ENCODE assay signal across 1 cellular context in the genomic region with DNA sequence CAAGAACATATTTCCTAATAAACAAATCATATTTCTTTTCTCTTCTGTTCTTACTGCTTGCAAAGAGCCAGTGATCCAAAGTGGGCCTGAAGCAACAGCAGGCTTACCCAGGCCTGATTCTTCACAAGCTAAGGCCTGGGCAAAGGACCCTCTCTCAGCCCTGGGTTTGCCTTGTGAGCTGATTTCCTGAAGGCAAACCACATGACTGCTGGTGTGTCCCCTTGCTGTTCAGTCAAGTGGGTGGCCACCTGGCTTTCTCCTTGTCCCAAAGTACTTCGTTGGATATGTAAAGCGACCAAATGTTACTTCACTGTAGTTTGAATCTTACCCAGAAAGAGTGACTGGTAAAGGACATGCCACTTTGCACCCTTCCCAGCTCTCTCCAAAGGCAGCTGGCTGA.
TF ChIP-seq lines count a peak whose summit lies in the region.

No MANE protein-coding gene starts in this region.

TF ChIP-seq in H1, 55 proteins besides CTCF, POLR2A, EP300 and RAD21:
- TF ChIP-seq TAF1 (IDR thresholded peaks at IDR 0.05; ENCODE audit: low read depth, low read length) (no peak), TBP (IDR thresholded peaks at IDR 0.05; ENCODE audit: low read depth, low read length) (no peak), CBX8 (IDR thresholded peaks at IDR 0.05; ENCODE audit: borderline replicate concordance, low read depth, low read length) (no peak), RXRA (IDR thresholded peaks at IDR 0.05; ENCODE audit: insufficient read depth, low read depth, low read length) (no peak), GTF2F1 (IDR thresholded peaks at IDR 0.05; ENCODE audit: borderline replicate concordance, low read depth, low read length) (no peak), SIN3A (conservative IDR thresholded peaks at IDR 0.05 in 1 of 2, IDR thresholded peaks at IDR 0.05 in 1 of 2; ENCODE audit: low read depth in 1 of 2, low read length in 2 of 2) (no peak), SIRT6 (IDR thresholded peaks at IDR 0.05; ENCODE audit: low read length) (no peak), FOSL1 (IDR thresholded peaks at IDR 0.05; ENCODE audit: insufficient read depth, low read depth, low read length) (no peak), CBX5 (IDR thresholded peaks at IDR 0.05; ENCODE audit: low read depth, low read length) (no peak), RNF2 (IDR thresholded peaks at IDR 0.05; ENCODE audit: borderline replicate concordance, low read depth, low read length, missing control alignments, poor library complexity, severe bottlenecking) (no peak), RFX5 (IDR thresholded peaks at IDR 0.05; ENCODE audit: borderline replicate concordance, low read depth, low read length) (no peak)
- TF ChIP-seq, protein P1, sequence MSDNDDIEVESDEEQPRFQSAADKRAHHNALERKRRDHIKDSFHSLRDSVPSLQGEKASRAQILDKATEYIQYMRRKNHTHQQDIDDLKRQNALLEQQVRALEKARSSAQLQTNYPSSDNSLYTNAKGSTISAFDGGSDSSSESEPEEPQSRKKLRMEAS (IDR thresholded peaks at IDR 0.05): no peak
